In the genomic region with DNA sequence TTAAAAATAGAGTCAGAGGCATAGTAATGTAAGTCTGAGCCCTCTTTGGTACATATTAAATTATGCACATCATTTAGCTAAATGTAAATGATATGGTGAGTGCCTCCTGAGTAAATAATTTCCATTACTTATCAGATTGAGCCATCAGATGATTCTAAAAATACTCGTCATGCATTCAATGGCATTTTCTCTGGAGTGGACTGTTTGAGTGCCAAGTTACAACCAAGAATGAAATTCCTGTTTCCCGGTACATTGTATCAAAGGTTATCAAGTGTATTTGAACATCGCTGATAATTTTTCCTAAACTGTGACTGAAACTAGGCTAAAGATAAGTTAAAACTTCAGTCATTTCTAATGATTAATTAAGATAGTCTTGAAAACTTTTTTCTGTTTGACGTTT, we compare ENCODE assay signal across 15 cellular contexts.
"Had no signal": no experiment of that assay in that cellular context is flagged by ENCODE, and none has a peak within 500 bp of the region (broad histone marks: within the 10 kb centered on the region; RNA-seq: fewer than 3 reads in every experiment).

No MANE protein-coding gene starts in this region.

- H3K27me3 ChIP-seq: esophagus squamous epithelium, heart left ventricle had no signal

- H3K4me3 ChIP-seq: esophagus squamous epithelium, psoas muscle, thoracic aorta had no signal

- H3K36me3 ChIP-seq: WERI-Rb-1 had no signal

- ATAC-seq: activated naive CD8-positive, alpha-beta T cell treated with anti-CD3 and anti-CD28 coated beads, Interleukin-2, amount 50 U/mL, for 24 hours; psoas muscle had no signal

- H3K4me1 ChIP-seq: esophagus squamous epithelium, psoas muscle had no signal

- H3K9me3 ChIP-seq: esophagus squamous epithelium, heart left ventricle, psoas muscle, thoracic aorta had no signal

- DNase-seq: activated CD4-positive, alpha-beta T cell treated with anti-CD3 and anti-CD28 coated beads for 48 hours; activated naive CD4-positive, alpha-beta T cell treated with Interleukin-2 at 50 U/mL for 16 hours; activated naive CD8-positive, alpha-beta T cell treated with anti-CD3 and anti-CD28 coated beads, Interleukin-2, amount 50 U/mL, for 24 hours; esophagus squamous epithelium; heart left ventricle; occipital lobe; psoas muscle; stimulated activated CD4-positive, alpha-beta T cell treated with anti-CD3 and anti-CD28 coated beads, Interleukin-4, amount 100 ng/mL, for 1 hour; stimulated activated CD8-positive, alpha-beta memory T cell treated with anti-CD3 and anti-CD28 coated beads, Interleukin-4, amount 100 ng/mL, for 48 hours; T1000; WERI-Rb-1 had no signal

- FAIRE-seq: endometrium, frontal cortex, keratinocyte had no signal

- H3K27ac ChIP-seq: esophagus squamous epithelium, psoas muscle, thoracic aorta, WERI-Rb-1 had no signal
